1 cellular context compared by ENCODE assay signal in genomic region chr12:10147714-10148403, GRCh38.
TF ChIP-seq lines count a peak whose summit lies in the region.

No MANE protein-coding gene starts in this region.

TF ChIP-seq in SK-N-SH, 30 proteins besides CTCF, POLR2A, EP300 and RAD21 (continued from another document):
- TF ChIP-seq PBX3 (IDR thresholded peaks at IDR 0.05), result no peak
- no peak for TF ChIP-seq EZH2phosphoT487 (IDR thresholded peaks at IDR 0.05; ENCODE audit: borderline replicate concordance, low read depth)
- TF ChIP-seq MEF2A (IDR thresholded peaks at IDR 0.05; ENCODE audit: borderline replicate concordance, low read depth), result no peak
- TF ChIP-seq YY1 (IDR thresholded peaks at IDR 0.05; ENCODE audit: low read depth), result no peak
- TF ChIP-seq ZBTB33 (IDR thresholded peaks at IDR 0.05; ENCODE audit: borderline replicate concordance, low read depth), result no peak
TF ChIP-seq in SK-N-SH: peak in this region for 0.
